In the genomic region with DNA sequence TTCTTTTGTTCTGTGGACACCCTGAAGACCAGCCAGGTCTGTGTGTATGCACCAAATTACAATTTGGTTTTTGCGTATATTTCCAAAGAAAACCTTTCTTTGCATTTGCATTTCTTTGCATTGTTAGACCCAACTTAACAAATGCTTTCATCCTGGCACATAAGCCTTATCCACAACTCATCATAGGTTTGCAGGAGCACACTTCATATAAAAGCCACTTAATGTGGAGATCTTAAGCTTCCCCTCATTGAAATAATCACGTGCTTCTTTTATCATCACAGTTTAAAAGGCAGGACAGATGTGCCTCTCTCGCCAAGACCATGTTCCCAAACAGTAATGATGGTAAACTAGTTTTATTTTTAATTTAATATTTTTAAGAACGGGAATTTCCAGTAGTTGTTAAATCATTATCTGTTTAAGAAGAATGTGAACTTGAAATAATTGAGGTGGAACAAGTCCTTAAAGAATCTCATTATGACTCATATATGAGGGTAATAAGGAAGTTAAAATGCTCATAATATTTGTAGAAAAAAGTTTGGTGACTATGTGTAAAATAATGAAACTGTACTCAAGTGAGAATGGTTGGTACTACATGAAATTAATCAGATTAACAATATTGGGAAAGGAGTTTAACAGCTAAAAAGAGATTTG, we compare ENCODE assay signal across 11 cellular contexts.
A peak's percentile ranks its signal among the peaks of the same experiment; 100 is the strongest.
DNase-seq lines count a peak whose midpoint lies in the region; ATAC-seq and TF ChIP-seq lines count a peak whose summit lies in the region.
"Had no signal": no experiment of that assay in that cellular context is flagged by ENCODE, and none has a peak within 500 bp of the region (broad histone marks: within the 10 kb centered on the region; RNA-seq: fewer than 3 reads in every experiment).

No MANE protein-coding gene starts in this region.

- no TSS peak for BruUV-seq in mammary epithelial cell (replicated peaks; lab: Mats Ljungman, UMichigan)

- no peak overlapping the region for H3K4me2 ChIP-seq in mammary epithelial cell (ENCODE audit: insufficient read depth, low read depth, low read length)

- no peak overlapping the region for H3K9ac ChIP-seq in mammary epithelial cell (ENCODE audit: insufficient read depth, low read length)

- DNase-seq in lung (ENCODE audit: low spot score) (no peak), mammary epithelial cell (no peak), left ventricle myocardium inferior (no peak)
- no peak for DNase-seq in CD8-positive, alpha-beta memory T cell
- DNase-seq in stimulated activated CD4-positive, alpha-beta T cell treated with anti-CD3 and anti-CD28 coated beads, Interleukin-2, amount 100 ng/mL, for 24 hours, result no peak
- DNase-seq: psoas muscle, T-cell had no signal

- peaks cover 0 to 6% (median 0%) of the 10 kb centered on the region in 5 donors for H3K9me3 Mint-ChIP-seq in CD8-positive, alpha-beta memory T cell
- H3K9me3 Mint-ChIP-seq: T-cell had no signal

- dilution Hi-C loops in mammary epithelial cell (cut with HindIII; ENCODE audit: low sequenced_read_pairs), result no loop called here

- H3K4me1 ChIP-seq in lung (ENCODE audit: control insufficient read depth in 2 of 2, insufficient read depth in 2 of 2, low read length in 2 of 2) (no peaks in the 10 kb centered on the region), mammary epithelial cell (ENCODE audit: insufficient read depth, low read length) (no peaks in the 10 kb centered on the region), left ventricle myocardium inferior (no peaks in the 10 kb centered on the region)
- no peaks in the 10 kb centered on the region for H3K4me1 ChIP-seq in CD8-positive, alpha-beta memory T cell (ENCODE audit: insufficient read depth, low read length)
- H3K4me1 ChIP-seq: psoas muscle had no signal

- H2AFZ ChIP-seq in mammary epithelial cell (ENCODE audit: low read depth, low read length), result no peak overlapping the region

- no peaks in the 10 kb centered on the region for H3K36me3 Mint-ChIP-seq in CD8-positive, alpha-beta memory T cell
- H3K36me3 Mint-ChIP-seq: T-cell had no signal

- H4K20me1 ChIP-seq in mammary epithelial cell (ENCODE audit: insufficient read depth, low read length), result no peaks in the 10 kb centered on the region

- H3K4me1 Mint-ChIP-seq in CD8-positive, alpha-beta memory T cell, result no peaks in the 10 kb centered on the region
- H3K4me1 Mint-ChIP-seq: T-cell had no signal

- TF ChIP-seq CTCF in lung (IDR thresholded peaks at IDR 0.05; ENCODE audit: control extremely low read depth, extremely low read depth) (no peak), mammary epithelial cell (conservative IDR thresholded peaks at IDR 0.05 in 1 of 2, IDR thresholded peaks at IDR 0.05 in 1 of 2; ENCODE audit: extremely low read depth in 1 of 2, insufficient read depth in 1 of 2, low read depth in 1 of 2, low read length in 2 of 2) (no peak), left ventricle myocardium inferior (IDR thresholded peaks at IDR 0.05; ENCODE audit: borderline replicate concordance) (no peak)

- no peaks in the 10 kb centered on the region for H3K9me3 ChIP-seq in lung (ENCODE audit: control insufficient read depth in 2 of 2, insufficient read depth in 1 of 2, low read length in 1 of 2)
- H3K9me3 ChIP-seq in CD8-positive, alpha-beta memory T cell (ENCODE audit: low read length), result no peaks in the 10 kb centered on the region
- no peaks in the 10 kb centered on the region for H3K9me3 ChIP-seq in mammary epithelial cell (replicated peaks; ENCODE audit: insufficient read depth, low read length)
- H3K9me3 ChIP-seq in left ventricle myocardium inferior (replicated peaks), result peaks cover 8% of the 10 kb centered on the region
- H3K9me3 ChIP-seq: psoas muscle had no signal

- H3K4me3 Mint-ChIP-seq in CD8-positive, alpha-beta memory T cell, result no peak overlapping the region
- H3K4me3 Mint-ChIP-seq: T-cell had no signal

- H3K27me3 ChIP-seq in lung (ENCODE audit: control insufficient read depth, insufficient read depth) (no peaks in the 10 kb centered on the region), mammary epithelial cell (ENCODE audit: insufficient read depth, low read length) (no peaks in the 10 kb centered on the region), left ventricle myocardium inferior (ENCODE audit: low read depth) (no peaks in the 10 kb centered on the region)
- no peaks in the 10 kb centered on the region for H3K27me3 ChIP-seq in CD8-positive, alpha-beta memory T cell (ENCODE audit: insufficient read depth, low read length, poor library complexity, severe bottlenecking)

- ATAC-seq in GM18873 (IDR thresholded peaks at IDR 0.05; ENCODE audit: low FRiP score, unreplicated experiment), result peak; percentile 67
- peak; percentile 86 for ATAC-seq in HG02610 (IDR thresholded peaks at IDR 0.05; ENCODE audit: unreplicated experiment)
- ATAC-seq in HG03558 (IDR thresholded peaks at IDR 0.05; ENCODE audit: extremely low read depth, unreplicated experiment), result peak; percentile 57
- ATAC-seq in lung (ENCODE audit: insufficient read depth, low FRiP score), result peak; percentile 19
- ATAC-seq: esophagus mucosa, psoas muscle, T-cell had no signal

- no peak overlapping the region for H3K4me3 ChIP-seq in lung
- H3K4me3 ChIP-seq in CD8-positive, alpha-beta memory T cell (ENCODE audit: low read length), result no peak overlapping the region
- no peak overlapping the region for H3K4me3 ChIP-seq in mammary epithelial cell (replicated peaks in 1 of 3; ENCODE audit: insufficient read depth in 1 of 3, low read depth in 2 of 3, low read length in 3 of 3)
- H3K4me3 ChIP-seq in left ventricle myocardium inferior, result no peak overlapping the region
- H3K4me3 ChIP-seq: psoas muscle had no signal

- in situ Hi-C loops in mammary epithelial cell (cut with MboI; ENCODE audit: low sequenced_read_pairs in 2 of 2), result loop anchor here (25.0 kb wide), 1 partner anchor 774 kb away; no protein-coding TSS in a partner anchor

- H3K27ac Mint-ChIP-seq in CD8-positive, alpha-beta memory T cell, result no peak overlapping the region
- H3K27ac Mint-ChIP-seq: T-cell had no signal

- H3K27me3 Mint-ChIP-seq in CD8-positive, alpha-beta memory T cell, result peaks cover 0 to 1% of the 10 kb centered on the region in 2 donors
- H3K27me3 Mint-ChIP-seq: T-cell had no signal

- POLR2A ChIA-PET in CD8-positive, alpha-beta memory T cell (lab: Charles Lee), result no interaction called here

- intact Hi-C loops in mammary epithelial cell (cut with micrococcal nuclease), result loop anchor here (1.0 to 10.0 kb wide), 3 partner anchors 401 to 773 kb away; no protein-coding TSS in a partner anchor
- intact Hi-C loops in left ventricle myocardium inferior (cut with micrococcal nuclease), result loop anchor here (5.0 kb wide), 1 partner anchor 774 kb away; no protein-coding TSS in a partner anchor

- H3K27ac ChIP-seq in lung (ENCODE audit: low read depth in 1 of 2, low read length in 1 of 2), result no peak overlapping the region
- H3K27ac ChIP-seq in CD8-positive, alpha-beta memory T cell (ENCODE audit: low read depth, low read length), result no peak overlapping the region
- H3K27ac ChIP-seq in mammary epithelial cell (ENCODE audit: insufficient read depth, low read depth, low read length), result no peak overlapping the region
- no peak overlapping the region for H3K27ac ChIP-seq in left ventricle myocardium inferior (replicated peaks)
- H3K27ac ChIP-seq: psoas muscle had no signal

- no peaks in the 10 kb centered on the region for H3K79me2 ChIP-seq in mammary epithelial cell (ENCODE audit: insufficient read depth, low read length)

- 60 to 77% methylated on average over 4 of the region's 4 CpGs for WGBS in lung, 2 donors
- WGBS in mammary epithelial cell (ENCODE audit: low coverage, missing lambda C conversion rate), result 50% methylated on average over 4 of the region's 4 CpGs

- H3K36me3 ChIP-seq in lung (ENCODE audit: control insufficient read depth in 2 of 2, insufficient read depth in 2 of 2, low read length in 2 of 2), result no peaks in the 10 kb centered on the region
- no peaks in the 10 kb centered on the region for H3K36me3 ChIP-seq in CD8-positive, alpha-beta memory T cell (ENCODE audit: insufficient read depth, low read length)
- no peaks in the 10 kb centered on the region for H3K36me3 ChIP-seq in mammary epithelial cell (ENCODE audit: insufficient read depth, low read length)
- H3K36me3 ChIP-seq in left ventricle myocardium inferior, result no peaks in the 10 kb centered on the region

- CTCF ChIA-PET in CD8-positive, alpha-beta memory T cell (lab: Charles Lee), result no interaction called here
- CTCF ChIA-PET in mammary epithelial cell (lab: Charles Lee; ENCODE audit: low non-redundant PET), result interaction anchor here (0.5 to 0.9 kb wide), 5 partner anchors 12 to 1462 kb away, joined by 3 to 8 read pairs (median 3); no protein-coding TSS in a partner anchor

Comparison
In these comparisons a context has a peak if more than half of its experiments do, and no peak if none do; other contexts are left out.
1. ATAC-seq: peak in every context shown above with its lines; median percentile 86 in HG02610; 67 in GM18873; 57 in HG03558; 19 in lung.